8 cellular contexts compared by ENCODE assay signal in the genomic region with DNA sequence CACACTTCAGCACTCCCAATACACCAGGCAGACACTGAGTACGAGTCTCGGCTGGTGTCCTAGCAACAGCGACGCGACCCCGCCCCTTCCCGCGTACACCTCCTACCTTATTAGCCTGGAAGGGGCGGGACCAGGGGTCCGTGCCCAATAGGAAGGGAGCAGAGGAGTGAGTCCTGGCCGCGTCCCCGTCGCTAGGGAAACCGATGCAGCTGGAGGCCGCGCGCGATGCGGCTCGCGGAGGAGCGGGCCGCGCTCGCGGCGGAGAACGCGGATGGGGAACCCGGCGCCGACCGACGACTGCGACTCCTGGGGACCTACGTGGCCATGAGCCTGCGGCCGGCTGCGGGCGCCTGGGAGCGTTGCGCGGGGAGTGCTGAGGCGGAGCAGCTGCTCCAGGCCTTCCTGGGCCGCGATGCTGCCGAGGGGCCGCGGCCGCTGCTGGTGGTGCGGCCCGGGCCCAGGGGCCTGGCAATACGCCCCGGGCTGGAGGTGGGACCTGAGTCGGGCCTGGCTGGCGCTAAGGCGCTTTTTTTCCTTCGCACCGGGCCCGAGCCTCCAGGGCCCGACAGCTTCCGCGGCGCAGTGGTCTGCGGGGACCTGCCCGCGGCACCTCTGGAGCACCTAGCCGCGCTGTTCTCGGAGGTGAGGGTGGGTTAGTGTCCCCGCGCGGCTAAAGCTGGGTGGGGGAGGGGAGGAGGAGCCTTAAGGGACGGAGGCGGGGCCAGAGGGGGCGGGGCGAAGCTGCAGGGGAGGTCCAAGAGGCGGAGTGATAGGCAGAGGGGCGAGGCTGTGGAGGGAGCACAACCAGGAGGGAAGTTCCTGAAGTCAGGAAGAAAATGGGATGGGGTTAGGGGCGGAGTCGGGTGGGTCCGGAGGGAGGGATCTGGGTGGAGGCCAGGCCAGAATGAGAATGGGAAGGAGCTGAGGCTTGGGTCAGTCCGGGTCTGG. TPM values are rescaled to one million over a fixed set of nuclear protein-coding genes. Genes with fewer than 3 reads are reported as not detected.
DNase-seq lines count a peak whose midpoint lies in the region; ATAC-seq and TF ChIP-seq lines count a peak whose summit lies in the region.

A gene with protein sequence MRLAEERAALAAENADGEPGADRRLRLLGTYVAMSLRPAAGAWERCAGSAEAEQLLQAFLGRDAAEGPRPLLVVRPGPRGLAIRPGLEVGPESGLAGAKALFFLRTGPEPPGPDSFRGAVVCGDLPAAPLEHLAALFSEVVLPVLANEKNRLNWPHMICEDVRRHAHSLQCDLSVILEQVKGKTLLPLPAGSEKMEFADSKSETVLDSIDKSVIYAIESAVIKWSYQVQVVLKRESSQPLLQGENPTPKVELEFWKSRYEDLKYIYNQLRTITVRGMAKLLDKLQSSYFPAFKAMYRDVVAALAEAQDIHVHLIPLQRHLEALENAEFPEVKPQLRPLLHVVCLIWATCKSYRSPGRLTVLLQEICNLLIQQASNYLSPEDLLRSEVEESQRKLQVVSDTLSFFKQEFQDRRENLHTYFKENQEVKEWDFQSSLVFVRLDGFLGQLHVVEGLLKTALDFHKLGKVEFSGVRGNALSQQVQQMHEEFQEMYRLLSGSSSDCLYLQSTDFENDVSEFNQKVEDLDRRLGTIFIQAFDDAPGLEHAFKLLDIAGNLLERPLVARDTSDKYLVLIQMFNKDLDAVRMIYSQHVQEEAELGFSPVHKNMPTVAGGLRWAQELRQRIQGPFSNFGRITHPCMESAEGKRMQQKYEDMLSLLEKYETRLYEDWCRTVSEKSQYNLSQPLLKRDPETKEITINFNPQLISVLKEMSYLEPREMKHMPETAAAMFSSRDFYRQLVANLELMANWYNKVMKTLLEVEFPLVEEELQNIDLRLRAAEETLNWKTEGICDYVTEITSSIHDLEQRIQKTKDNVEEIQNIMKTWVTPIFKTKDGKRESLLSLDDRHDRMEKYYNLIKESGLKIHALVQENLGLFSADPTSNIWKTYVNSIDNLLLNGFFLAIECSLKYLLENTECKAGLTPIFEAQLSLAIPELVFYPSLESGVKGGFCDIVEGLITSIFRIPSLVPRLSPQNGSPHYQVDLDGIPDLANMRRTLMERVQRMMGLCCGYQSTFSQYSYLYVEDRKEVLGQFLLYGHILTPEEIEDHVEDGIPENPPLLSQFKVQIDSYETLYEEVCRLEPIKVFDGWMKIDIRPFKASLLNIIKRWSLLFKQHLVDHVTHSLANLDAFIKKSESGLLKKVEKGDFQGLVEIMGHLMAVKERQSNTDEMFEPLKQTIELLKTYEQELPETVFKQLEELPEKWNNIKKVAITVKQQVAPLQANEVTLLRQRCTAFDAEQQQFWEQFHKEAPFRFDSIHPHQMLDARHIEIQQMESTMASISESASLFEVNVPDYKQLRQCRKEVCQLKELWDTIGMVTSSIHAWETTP (N-terminal part only) (plus strand): TSS at position 197 of the 948 bp plus-strand sequence. CDS start 29 bp downstream, at position 226.

- WGBS in smooth muscle cell (ENCODE audit: low lambda C conversion rate), result 2% methylated on average over 67 of the region's 84 CpGs

- intact Hi-C loops in colonic mucosa (cut with DNase I), result no loop called here

- no peaks in the 10 kb centered on the region for H3K36me3 ChIP-seq in colonic mucosa
- H3K36me3 ChIP-seq in kidney epithelial cell (ENCODE audit: control insufficient read depth, insufficient read depth, low read length), result no peaks in the 10 kb centered on the region
- H3K36me3 ChIP-seq in smooth muscle cell (ENCODE audit: low read depth), result no peaks in the 10 kb centered on the region

- peak within 1 kb of the TSS; percentile 10 for H3K27ac ChIP-seq in colonic mucosa
- H3K27ac ChIP-seq in smooth muscle cell (ENCODE audit: low read depth), result peak within 1 kb of the TSS; percentile 34

- H3K9ac ChIP-seq in colonic mucosa (ENCODE audit: low read depth in 2 of 2, low read length in 2 of 2) (peak within 1 kb of the TSS in 1 of 2 donors; percentile 56), smooth muscle cell (ENCODE audit: low read depth) (peak within 1 kb of the TSS; percentile 67)

- no peaks in the 10 kb centered on the region for H3K27me3 ChIP-seq in colonic mucosa
- no peaks in the 10 kb centered on the region for H3K27me3 ChIP-seq in kidney epithelial cell (ENCODE audit: control insufficient read depth, insufficient read depth, low read length)
- no peaks in the 10 kb centered on the region for H3K27me3 ChIP-seq in smooth muscle cell (ENCODE audit: low read depth)

- H3K9me3 ChIP-seq in colonic mucosa (no peaks in the 10 kb centered on the region), smooth muscle cell (replicated peaks; ENCODE audit: low read depth) (no peaks in the 10 kb centered on the region)

- H2AFZ ChIP-seq in smooth muscle cell (ENCODE audit: low read depth), result peak within 1 kb of the TSS; percentile 86

- no peaks in the 10 kb centered on the region for H3F3A ChIP-seq in smooth muscle cell (ENCODE audit: low read depth)

- H4K20me1 ChIP-seq in smooth muscle cell (ENCODE audit: low read depth), result no peaks in the 10 kb centered on the region

- peak within 1 kb of the TSS; percentile 92 for H3K4me2 ChIP-seq in smooth muscle cell

- no peak for ATAC-seq in HG03460 (IDR thresholded peaks at IDR 0.05; ENCODE audit: unreplicated experiment)

- H3K4me1 ChIP-seq in colonic mucosa (no peaks in the 10 kb centered on the region), smooth muscle cell (ENCODE audit: low read depth) (no peaks in the 10 kb centered on the region)

- H3K79me2 ChIP-seq in smooth muscle cell (ENCODE audit: low read depth), result no peaks in the 10 kb centered on the region

- TF ChIP-seq CTCF in colonic mucosa (IDR thresholded peaks at IDR 0.05), result no peak
- no peak for TF ChIP-seq CTCF in kidney epithelial cell (IDR thresholded peaks at IDR 0.05; ENCODE audit: insufficient read depth, low read length, poor library complexity, severe bottlenecking)
- no peak for TF ChIP-seq CTCF in smooth muscle cell (IDR thresholded peaks at IDR 0.05; ENCODE audit: borderline replicate concordance, insufficient read depth, poor library complexity, severe bottlenecking)

- DNase-seq in DMS 273 treated with DMSO at 0.1 percent for 48 hours (lab: John Stamatoyannopoulos, UW), result peak; percentile 89
- DNase-seq in NCI-H345 treated with DMSO at 0.1 percent for 48 hours (lab: John Stamatoyannopoulos, UW; ENCODE audit: unreplicated experiment), result peak; percentile 76
- DNase-seq in colonic mucosa, result peak; percentile 98
- peak; percentile 77 for DNase-seq in kidney epithelial cell (ENCODE audit: low read depth)
- DNase-seq in smooth muscle cell (lab: John Stamatoyannopoulos, UW; ENCODE audit: unreplicated experiment), result peak; percentile 70
- no peak for DNase-seq in SIG-M5 (lab: John Stamatoyannopoulos, UW)
- no peak for DNase-seq in RPMI8226

- H3K4me3 ChIP-seq in colonic mucosa (peak within 1 kb of the TSS; percentile 72), kidney epithelial cell (ENCODE audit: low read depth, low read length) (peak within 1 kb of the TSS; percentile 59), smooth muscle cell (peak within 1 kb of the TSS; percentile 80)

RNA-seq across cellular contexts. Expression of the gene that starts here (rescaled TPM):
- total RNA-seq in colonic mucosa, result under 1 TPM; 0.40 to 0.69 TPM
- total RNA-seq in kidney epithelial cell, result 0.08 and 0.21 TPM in 2 replicates
- total RNA-seq in smooth muscle cell, result 0.09 and 0.49 TPM in 2 replicates
- polyA plus RNA-seq in smooth muscle cell, result 0.30 and 0.46 TPM in 2 replicates

Comparison
In these comparisons a context has a peak if more than half of its experiments do, and no peak if none do; other contexts are left out.
1. Peak in DNase-seq, H3K4me3 ChIP-seq and H3K27ac ChIP-seq in colonic mucosa; RNA of the gene not detected or under 1 TPM.
2. Peak in DNase-seq and H3K4me3 ChIP-seq in kidney epithelial cell; RNA of the gene not detected or under 1 TPM.
3. Peak in DNase-seq, H3K4me3 ChIP-seq, H3K27ac ChIP-seq, H3K9ac ChIP-seq and H3K4me2 ChIP-seq in smooth muscle cell; RNA of the gene not detected or under 1 TPM.
4. DNase-seq: peak in DMS 273 treated with DMSO at 0.1 percent for 48 hours (single experiment) and NCI-H345 treated with DMSO at 0.1 percent for 48 hours (single experiment); none in SIG-M5 (single experiment) and RPMI8226 (single experiment).
5. Peak in every context shown above with its lines, with median percentiles within 50 percentile points of each other: H3K4me3 ChIP-seq.